Comparison of ENCODE assay signal across 23 cellular contexts in genomic region chr19:40332669-40333068, GRCh38. TPM values are rescaled to one million over a fixed set of nuclear protein-coding genes. Genes with fewer than 3 reads are reported as not detected.
"Had no signal": no experiment of that assay in that cellular context is flagged by ENCODE, and none has a peak within 500 bp of the region (broad histone marks: within the 10 kb centered on the region; RNA-seq: fewer than 3 reads in every experiment).

No MANE protein-coding gene starts in this region.

- H3K4me3 Mint-ChIP-seq: activated CD8-positive, alpha-beta T cell treated with anti-CD3 and anti-CD28 coated beads for 36 hours; activated naive CD4-positive, alpha-beta T cell treated with anti-CD3 and anti-CD28 coated beads, Interleukin-2, amount 50 U/mL, for 24 hours; activated T-cell treated with anti-CD3 and anti-CD28 coated beads, Interleukin-2, amount 50 U/mL, for 72 hours; T-helper 1 cell treated with Interleukin-12 subunit alpha and Interleukin-12 subunit beta and Interleukin-4 antibody, amounts not matched to agents 30 μg/mL and 1 μg/mL, for 36 hours had no signal

- ATAC-seq: activated CD4-positive, CD25-positive, alpha-beta regulatory T cell treated with anti-CD3 and anti-CD28 coated beads, Interleukin-2, amount 50 U/mL, for 24 hours; activated CD8-positive, alpha-beta T cell treated with anti-CD3 and anti-CD28 coated beads for 36 hours; activated T-cell treated with anti-CD3 and anti-CD28 coated beads, Interleukin-2, amount 50 U/mL, for 72 hours; SK-N-SH treated with all-trans-retinoic acid at 6 μM for 48 hours had no signal

- H3K27me3 ChIP-seq: ascending aorta, Peyer's patch, SJCRH30 had no signal

- H3K4me3 ChIP-seq: ascending aorta, Peyer's patch, SJCRH30 had no signal

- DNase-seq: activated CD4-positive, alpha-beta T cell treated with anti-CD3 and anti-CD28 coated beads for 4 hours; activated CD8-positive, alpha-beta memory T cell treated with anti-CD3 and anti-CD28 coated beads, Interleukin-2, amount 50 U/mL, for 4 hours; activated CD8-positive, alpha-beta T cell treated with anti-CD3 and anti-CD28 coated beads for 36 hours; activated gamma-delta T cell treated with Interleukin-2 at 50 U/mL for 16 hours; activated T-cell treated with anti-CD3 and anti-CD28 coated beads, Interleukin-2, amount 50 U/mL, for 72 hours; central memory CD4-positive, alpha-beta T cell; KG1; NCI-H1048; NCI-H146; NCI-H187 treated with DMSO at 0.1 percent for 48 hours; NCI-H2081 treated with DMSO at 0.1 percent for 48 hours; NCI-H446; NCI-H524; Peyer's patch; Right ventricle myocardium superior; SJCRH30 had no signal

- H3K27ac Mint-ChIP-seq: activated CD8-positive, alpha-beta T cell treated with anti-CD3 and anti-CD28 coated beads for 36 hours; activated naive CD4-positive, alpha-beta T cell treated with anti-CD3 and anti-CD28 coated beads, Interleukin-2, amount 50 U/mL, for 24 hours; activated T-cell treated with anti-CD3 and anti-CD28 coated beads, Interleukin-2, amount 50 U/mL, for 72 hours; activated T-helper 2 cell treated with anti-CD3 and anti-CD28 coated beads, Interferon-gamma antibody, Interleukin-2, Interleukin-4, amounts not matched to agents 10 μg/mL and 5 μg/mL and 100 μg/mL, durations not matched to agents 14 hours and 24 hours and 36 hours; T-helper 1 cell treated with Interleukin-12 subunit alpha and Interleukin-12 subunit beta and Interleukin-4 antibody, amounts not matched to agents 30 μg/mL and 1 μg/mL, for 36 hours had no signal

- H3K4me1 Mint-ChIP-seq: activated naive CD4-positive, alpha-beta T cell treated with anti-CD3 and anti-CD28 coated beads, Interleukin-2, amount 50 U/mL, for 24 hours had no signal

- H3K27me3 Mint-ChIP-seq: activated CD8-positive, alpha-beta T cell treated with anti-CD3 and anti-CD28 coated beads for 36 hours; activated naive CD4-positive, alpha-beta T cell treated with anti-CD3 and anti-CD28 coated beads, Interleukin-2, amount 50 U/mL, for 24 hours had no signal

- H3K27ac ChIP-seq: ascending aorta, Peyer's patch, SJCRH30 had no signal

- H3K9me3 Mint-ChIP-seq: activated CD8-positive, alpha-beta T cell treated with anti-CD3 and anti-CD28 coated beads for 36 hours; activated naive CD4-positive, alpha-beta T cell treated with anti-CD3 and anti-CD28 coated beads, Interleukin-2, amount 50 U/mL, for 24 hours; activated T-cell treated with anti-CD3 and anti-CD28 coated beads, Interleukin-2, amount 50 U/mL, for 72 hours; activated T-helper 2 cell treated with anti-CD3 and anti-CD28 coated beads, Interferon-gamma antibody, Interleukin-2, Interleukin-4, amounts not matched to agents 10 μg/mL and 5 μg/mL and 100 μg/mL, durations not matched to agents 14 hours and 24 hours and 36 hours; T-helper 1 cell treated with Interleukin-12 subunit alpha and Interleukin-12 subunit beta and Interleukin-4 antibody, amounts not matched to agents 30 μg/mL and 1 μg/mL, for 36 hours had no signal

RNA-seq across cellular contexts. Expression of gene HIPK4, which starts 57.3 kb away (rescaled TPM):
- total RNA-seq: activated CD8-positive, alpha-beta T cell treated with anti-CD3 and anti-CD28 coated beads for 36 hours; ascending aorta; LHCN-M2; Peyer's patch; Right ventricle myocardium superior had no signal
